Comparison of ENCODE assay signal across 29 cellular contexts in the genomic region with DNA sequence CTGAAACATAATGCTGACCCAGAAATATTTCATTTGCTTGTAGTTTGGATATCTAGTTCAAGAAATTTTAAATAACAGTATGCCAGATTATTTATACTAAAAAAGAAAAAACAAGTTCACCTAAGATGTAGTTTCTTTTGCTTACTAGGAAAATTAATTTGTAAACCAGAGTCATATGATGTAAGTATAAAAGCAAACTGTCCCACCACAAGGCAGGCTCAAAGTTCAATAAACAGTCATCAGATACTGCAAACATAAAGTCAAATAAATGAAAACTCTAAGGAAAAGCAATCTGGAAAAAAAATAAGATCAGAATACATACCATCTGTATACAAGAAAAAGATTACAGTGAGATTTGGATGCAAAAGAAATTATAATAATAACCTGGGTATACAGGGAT.
"Had no signal": no experiment of that assay in that cellular context is flagged by ENCODE, and none has a peak within 500 bp of the region (broad histone marks: within the 10 kb centered on the region; RNA-seq: fewer than 3 reads in every experiment).

No MANE protein-coding gene starts in this region.

- DNase-seq: activated CD4-positive, alpha-beta T cell treated with anti-CD3 and anti-CD28 coated beads for 4 hours; activated CD4-positive, alpha-beta T cell treated with anti-CD3 and anti-CD28 coated beads, Interleukin-2, amount 50 U/mL, for 4 hours; activated CD8-positive, alpha-beta memory T cell treated with anti-CD3 and anti-CD28 coated beads, Interleukin-2, amount 50 U/mL, for 4 hours; activated naive CD4-positive, alpha-beta T cell; activated T-cell treated with anti-CD3 and anti-CD28 coated beads, Interleukin-2, amount 50 U/mL, for 48 hours; central memory CD4-positive, alpha-beta T cell; endodermal cell; foreskin fibroblast; head of caudate nucleus; kidney glomerular epithelial cell; left ventricle myocardium inferior; naive thymus-derived CD8-positive, alpha-beta T cell; posterior cingulate gyrus; stimulated activated CD4-positive, alpha-beta T cell treated with anti-CD3 and anti-CD28 coated beads, Interleukin-4, amount 100 ng/mL, for 24 hours; stimulated activated naive CD8-positive, alpha-beta T cell treated with anti-CD3 and anti-CD28 coated beads, Interleukin-15, amount 100 ng/mL, for 72 hours; substantia nigra; SW 1271; T-helper 9 cell had no signal

- H3K36me3 Mint-ChIP-seq: activated naive CD4-positive, alpha-beta T cell treated with anti-CD3 and anti-CD28 coated beads, Interleukin-2, amount 50 U/mL, for 72 hours had no signal

- H3K27me3 ChIP-seq: breast epithelium, vagina had no signal

- H3K9me3 Mint-ChIP-seq: activated naive CD4-positive, alpha-beta T cell treated with anti-CD3 and anti-CD28 coated beads, Interleukin-2, amount 50 U/mL, for 72 hours; dendritic cell treated with granulocyte-macrophage colony-stimulating factor and Interleukin-4, amounts not matched to agents 40 ng/mL and 50 ng/mL, for 4 days; endodermal cell; naive thymus-derived CD8-positive, alpha-beta T cell; stimulated activated effector memory CD8-positive, alpha-beta T cell treated with anti-CD3 and anti-CD28 coated beads, Interleukin-12 subunit alpha, Interleukin-12 subunit beta, amount 100 ng/mL, for 72 hours; stimulated activated naive CD8-positive, alpha-beta T cell treated with anti-CD3 and anti-CD28 coated beads, Interleukin-15, amount 100 ng/mL, for 72 hours; T-helper 1 cell treated with Interleukin-12 subunit alpha and Interleukin-12 subunit beta and Interleukin-4 antibody, amounts not matched to agents 30 μg/mL and 1 μg/mL, for 36 hours; type B pancreatic cell had no signal

- ATAC-seq: activated naive CD4-positive, alpha-beta T cell treated with anti-CD3 and anti-CD28 coated beads, Interleukin-2, amount 50 U/mL, for 72 hours; esophagus mucosa; naive thymus-derived CD8-positive, alpha-beta T cell; sciatic nerve; stimulated activated effector memory CD8-positive, alpha-beta T cell treated with anti-CD3 and anti-CD28 coated beads, Interleukin-12 subunit alpha, Interleukin-12 subunit beta, amount 100 ng/mL, for 72 hours; stimulated activated naive CD8-positive, alpha-beta T cell treated with anti-CD3 and anti-CD28 coated beads, Interleukin-15, amount 100 ng/mL, for 72 hours had no signal

- H3K4me1 ChIP-seq: breast epithelium, vagina had no signal

- H3K27ac Mint-ChIP-seq: activated naive CD4-positive, alpha-beta T cell treated with anti-CD3 and anti-CD28 coated beads, Interleukin-2, amount 50 U/mL, for 72 hours; dendritic cell treated with granulocyte-macrophage colony-stimulating factor and Interleukin-4, amounts not matched to agents 40 ng/mL and 50 ng/mL, for 4 days; endodermal cell; stimulated activated effector memory CD8-positive, alpha-beta T cell treated with anti-CD3 and anti-CD28 coated beads, Interleukin-12 subunit alpha, Interleukin-12 subunit beta, amount 100 ng/mL, for 72 hours; stimulated activated naive CD8-positive, alpha-beta T cell treated with anti-CD3 and anti-CD28 coated beads, Interleukin-15, amount 100 ng/mL, for 72 hours; T-helper 1 cell treated with Interleukin-12 subunit alpha and Interleukin-12 subunit beta and Interleukin-4 antibody, amounts not matched to agents 30 μg/mL and 1 μg/mL, for 36 hours; type B pancreatic cell had no signal

- H3K36me3 ChIP-seq: breast epithelium had no signal

- H3K27ac ChIP-seq: breast epithelium, left ventricle myocardium inferior, skin epidermis, vagina, VCaP had no signal

- H3K4me3 ChIP-seq: breast epithelium, left ventricle myocardium inferior, skin epidermis, vagina had no signal

- H3K9me3 ChIP-seq: breast epithelium, left ventricle myocardium inferior, vagina had no signal

- H3K4me1 Mint-ChIP-seq: stimulated activated effector memory CD8-positive, alpha-beta T cell treated with anti-CD3 and anti-CD28 coated beads, Interleukin-12 subunit alpha, Interleukin-12 subunit beta, amount 100 ng/mL, for 72 hours had no signal

- H3K4me3 Mint-ChIP-seq: dendritic cell treated with granulocyte-macrophage colony-stimulating factor and Interleukin-4, amounts not matched to agents 40 ng/mL and 50 ng/mL, for 4 days; endodermal cell; naive thymus-derived CD8-positive, alpha-beta T cell; stimulated activated effector memory CD8-positive, alpha-beta T cell treated with anti-CD3 and anti-CD28 coated beads, Interleukin-12 subunit alpha, Interleukin-12 subunit beta, amount 100 ng/mL, for 72 hours; stimulated activated naive CD8-positive, alpha-beta T cell treated with anti-CD3 and anti-CD28 coated beads, Interleukin-15, amount 100 ng/mL, for 72 hours; T-helper 1 cell treated with Interleukin-12 subunit alpha and Interleukin-12 subunit beta and Interleukin-4 antibody, amounts not matched to agents 30 μg/mL and 1 μg/mL, for 36 hours; type B pancreatic cell had no signal

- H3K27me3 Mint-ChIP-seq: dendritic cell treated with granulocyte-macrophage colony-stimulating factor and Interleukin-4, amounts not matched to agents 40 ng/mL and 50 ng/mL, for 4 days; naive thymus-derived CD8-positive, alpha-beta T cell; stimulated activated naive CD8-positive, alpha-beta T cell treated with anti-CD3 and anti-CD28 coated beads, Interleukin-15, amount 100 ng/mL, for 72 hours; type B pancreatic cell had no signal
